7 cellular contexts compared by ENCODE assay signal in the genomic region with DNA sequence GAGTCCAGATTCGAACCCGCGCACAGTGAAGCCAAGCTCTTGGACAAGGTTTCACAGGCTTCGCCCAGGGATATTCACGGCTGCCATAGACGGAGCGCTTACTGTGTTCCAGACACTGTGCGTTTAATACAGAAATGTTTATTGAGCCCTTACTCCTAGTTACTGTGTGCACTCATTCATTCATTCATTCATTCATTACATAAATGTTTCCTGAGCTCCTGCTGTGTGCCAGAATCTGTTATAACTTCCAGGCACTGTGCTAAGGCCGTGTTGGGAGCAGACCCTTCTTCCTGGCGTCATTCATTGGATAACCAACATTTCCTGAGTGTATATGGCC. TPM values are rescaled to one million over a fixed set of nuclear protein-coding genes. Genes with fewer than 3 reads are reported as not detected.
A peak's percentile ranks its signal among the peaks of the same experiment; 100 is the strongest.
DNase-seq lines count a peak whose midpoint lies in the region; ATAC-seq and TF ChIP-seq lines count a peak whose summit lies in the region.

No MANE protein-coding gene starts in this region.

- H3K27me3 ChIP-seq in HL-60 (ENCODE audit: insufficient read depth, poor library complexity, severe bottlenecking) (no peaks in the 10 kb centered on the region), iPS DF 6.9 (ENCODE audit: control insufficient read depth, insufficient read depth, low read length) (no peaks in the 10 kb centered on the region)

- no peaks in the 10 kb centered on the region for H3K9me3 Mint-ChIP-seq in activated B cell treated with CpG ODN at 0.5 μM for 24 hours
- no peaks in the 10 kb centered on the region for H3K9me3 Mint-ChIP-seq in stimulated activated effector memory CD8-positive, alpha-beta T cell treated with anti-CD3 and anti-CD28 coated beads, Interleukin-12 subunit alpha, Interleukin-12 subunit beta, amount 100 ng/mL, for 72 hours

- H3K4me1 ChIP-seq in iPS DF 6.9 (ENCODE audit: control insufficient read depth, insufficient read depth, low read length), result no peaks in the 10 kb centered on the region; the same call in 1 of the 2 replicates

- CTCF ChIA-PET in activated B cell treated with CpG ODN at 0.5 μM for 24 hours (lab: Charles Lee), result interaction anchor here (1.0 kb wide), 3 partner anchors 11 to 431 kb away, joined by 3 to 4 read pairs (median 4); no protein-coding TSS in a partner anchor

- H3K36me3 Mint-ChIP-seq in activated B cell treated with CpG ODN at 0.5 μM for 24 hours (ENCODE audit: low read depth), result peaks cover 13% of the 10 kb centered on the region
- H3K36me3 Mint-ChIP-seq in stimulated activated effector memory CD8-positive, alpha-beta T cell treated with anti-CD3 and anti-CD28 coated beads, Interleukin-12 subunit alpha, Interleukin-12 subunit beta, amount 100 ng/mL, for 72 hours, result peaks cover 17% of the 10 kb centered on the region

- H3K4me3 Mint-ChIP-seq in activated B cell treated with CpG ODN at 0.5 μM for 24 hours, result peak overlapping the region; percentile 85
- peak overlapping the region; percentile 87 for H3K4me3 Mint-ChIP-seq in stimulated activated effector memory CD8-positive, alpha-beta T cell treated with anti-CD3 and anti-CD28 coated beads, Interleukin-12 subunit alpha, Interleukin-12 subunit beta, amount 100 ng/mL, for 72 hours

- H3K4me1 Mint-ChIP-seq in activated B cell treated with CpG ODN at 0.5 μM for 24 hours, result peaks cover 50% of the 10 kb centered on the region
- H3K4me1 Mint-ChIP-seq in stimulated activated effector memory CD8-positive, alpha-beta T cell treated with anti-CD3 and anti-CD28 coated beads, Interleukin-12 subunit alpha, Interleukin-12 subunit beta, amount 100 ng/mL, for 72 hours, result peaks cover 25% of the 10 kb centered on the region

- H3K36me3 ChIP-seq in iPS DF 6.9 (ENCODE audit: control insufficient read depth, insufficient read depth, low read length), result no peaks in the 10 kb centered on the region

- POLR2A ChIA-PET in activated B cell treated with CpG ODN at 0.5 μM for 24 hours (lab: Charles Lee), result interaction anchor here (0.6 to 5.3 kb wide), 6 partner anchors 11 to 312 kb away, joined by 3 to 40 read pairs (median 5); partner anchors contain the start of gene MAP1LC3B2

- H3K9me3 ChIP-seq in iPS DF 6.9 (ENCODE audit: control insufficient read depth, insufficient read depth, low read length), result no peaks in the 10 kb centered on the region

- H3K4me3 ChIP-seq in HL-60 (replicated peaks; ENCODE audit: insufficient read depth, low read length), result peak overlapping the region; percentile 22
- H3K4me3 ChIP-seq in iPS DF 6.9 (ENCODE audit: low read length), result peak overlapping the region; percentile 89; the same call in 1 of the 2 replicates

- TF ChIP-seq CTCF in HL-60 (IDR thresholded peaks at IDR 0.05; ENCODE audit: insufficient read depth, low read length) (no peak), activated B cell treated with CpG ODN at 0.5 μM for 24 hours (IDR thresholded peaks at IDR 0.05) (no peak)

- H3K27me3 Mint-ChIP-seq in activated B cell treated with CpG ODN at 0.5 μM for 24 hours, result no peaks in the 10 kb centered on the region

- ATAC-seq in activated B cell treated with CpG ODN at 0.5 μM for 24 hours (ENCODE audit: low read depth), result no peak
- ATAC-seq in stimulated activated effector memory CD8-positive, alpha-beta T cell treated with anti-CD3 and anti-CD28 coated beads, Interleukin-12 subunit alpha, Interleukin-12 subunit beta, amount 100 ng/mL, for 72 hours, result no peak

- peak overlapping the region; percentile 84 for H3K27ac Mint-ChIP-seq in activated B cell treated with CpG ODN at 0.5 μM for 24 hours
- H3K27ac Mint-ChIP-seq in stimulated activated effector memory CD8-positive, alpha-beta T cell treated with anti-CD3 and anti-CD28 coated beads, Interleukin-12 subunit alpha, Interleukin-12 subunit beta, amount 100 ng/mL, for 72 hours, result no peak overlapping the region

- WGBS in iPS DF 6.9 (ENCODE audit: insufficient coverage, insufficient read length), result no CpG with 5 or more reads among the region's 10 CpGs

- H3K27ac ChIP-seq in HL-60 (replicated peaks) (peak overlapping the region; percentile 64), iPS DF 6.9 (ENCODE audit: low read length) (no peak overlapping the region)

- intact Hi-C loops in activated B cell treated with CpG ODN at 0.5 μM for 24 hours (cut with micrococcal nuclease), result loop anchor here (5.0 kb wide), 3 partner anchors 81 to 281 kb away; no protein-coding TSS in a partner anchor

- DNase-seq in HL-60 (ENCODE audit: low read depth in 1 of 2, low spot score in 1 of 2) (peak in 1 of 2 experiments; percentile 22), activated B cell treated with CpG ODN at 0.5 μM for 24 hours (no peak), iPS DF 6.9 (ENCODE audit: low read depth, low spot score) (no peak), NCI-H146 (lab: John Stamatoyannopoulos, UW) (no peak), SKM-1 treated with dmso at 0.1 percent for 144 hours (lab: John Stamatoyannopoulos, UW; ENCODE audit: unreplicated experiment) (no peak), HCEC 1CT (no peak)
- DNase-seq in stimulated activated effector memory CD8-positive, alpha-beta T cell treated with anti-CD3 and anti-CD28 coated beads, Interleukin-12 subunit alpha, Interleukin-12 subunit beta, amount 100 ng/mL, for 72 hours (ENCODE audit: low spot score in 2 of 2), result no peak

RNA-seq across cellular contexts. Expression of gene MED13L, which starts 0.7 kb away (rescaled TPM):
- 164 and 183 TPM in 2 replicates for total RNA-seq in activated B cell treated with CpG ODN at 0.5 μM for 24 hours
